ENCODE assay signal across 12 cellular contexts in genomic region chr1:210684466-210685294, GRCh38.
DNase-seq lines count a peak whose midpoint lies in the region; ATAC-seq lines count a peak whose summit lies in the region.
"Had no signal": no experiment of that assay in that cellular context is flagged by ENCODE, and none has a peak within 500 bp of the region (broad histone marks: within the 10 kb centered on the region; RNA-seq: fewer than 3 reads in every experiment).

No MANE protein-coding gene starts in this region.

- no peak overlapping the region for H3K4me3 ChIP-seq in SJCRH30
- no peak overlapping the region for H3K4me3 ChIP-seq in CD8-positive, alpha-beta memory T cell (ENCODE audit: low read length)
- H3K4me3 ChIP-seq: transverse colon had no signal

- no peaks in the 10 kb centered on the region for H3K4me1 ChIP-seq in SJCRH30
- H3K4me1 ChIP-seq in CD8-positive, alpha-beta memory T cell (ENCODE audit: insufficient read depth, low read length): no peaks in the 10 kb centered on the region
- H3K4me1 ChIP-seq: parathyroid adenoma, transverse colon had no signal

- no peaks in the 10 kb centered on the region for H3K27me3 ChIP-seq in SJCRH30
- H3K27me3 ChIP-seq in CD8-positive, alpha-beta memory T cell (ENCODE audit: insufficient read depth, low read length, poor library complexity, severe bottlenecking): no peaks in the 10 kb centered on the region
- H3K27me3 ChIP-seq: transverse colon had no signal

- no peaks in the 10 kb centered on the region for H3K4me1 Mint-ChIP-seq in CD8-positive, alpha-beta memory T cell
- no peaks in the 10 kb centered on the region for H3K4me1 Mint-ChIP-seq in immature natural killer cell

- CTCF ChIA-PET in CD8-positive, alpha-beta memory T cell (lab: Charles Lee): interaction anchor here (1.4 kb wide), 1 partner anchor 8 kb away, joined by 3 read pairs; no protein-coding TSS in a partner anchor

- no peaks in the 10 kb centered on the region for H3K9me3 Mint-ChIP-seq in CD8-positive, alpha-beta memory T cell
- no peaks in the 10 kb centered on the region for H3K9me3 Mint-ChIP-seq in immature natural killer cell

- H3K36me3 ChIP-seq in SJCRH30: no peaks in the 10 kb centered on the region; the same call in 1 of the 2 replicates
- no peaks in the 10 kb centered on the region for H3K36me3 ChIP-seq in CD8-positive, alpha-beta memory T cell (ENCODE audit: insufficient read depth, low read length)
- H3K36me3 ChIP-seq: transverse colon had no signal

- peak; percentile 88 for ATAC-seq in GM18499 (IDR thresholded peaks at IDR 0.05; ENCODE audit: insufficient read depth, unreplicated experiment)
- peak; percentile 91 for ATAC-seq in GM19395 (IDR thresholded peaks at IDR 0.05; ENCODE audit: unreplicated experiment)
- peak; percentile 92 for ATAC-seq in HG02870 (IDR thresholded peaks at IDR 0.05; ENCODE audit: unreplicated experiment)
- peak; percentile 81 for ATAC-seq in HG03571 (IDR thresholded peaks at IDR 0.05; ENCODE audit: unreplicated experiment)

- H3K4me3 Mint-ChIP-seq in CD8-positive, alpha-beta memory T cell: peak overlapping the region in 1 of 7 donors; percentile 18
- no peak overlapping the region for H3K4me3 Mint-ChIP-seq in immature natural killer cell

- H3K36me3 Mint-ChIP-seq in CD8-positive, alpha-beta memory T cell: peaks cover 0 to 13% (median 5%) of the 10 kb centered on the region in 3 donors
- no peaks in the 10 kb centered on the region for H3K36me3 Mint-ChIP-seq in immature natural killer cell

- H3K27ac ChIP-seq in SJCRH30: no peak overlapping the region
- H3K27ac ChIP-seq in CD8-positive, alpha-beta memory T cell (ENCODE audit: low read depth, low read length): no peak overlapping the region
- H3K27ac ChIP-seq: parathyroid adenoma, transverse colon had no signal

- H3K27me3 Mint-ChIP-seq in CD8-positive, alpha-beta memory T cell: no peaks in the 10 kb centered on the region
- H3K27me3 Mint-ChIP-seq in immature natural killer cell (ENCODE audit: low read depth in 3 of 3): peaks cover 0 to 4% (median 0%) of the 10 kb centered on the region in 3 donors

- POLR2A ChIA-PET in CD8-positive, alpha-beta memory T cell (lab: Charles Lee): no interaction called here

- no peak overlapping the region for H3K27ac Mint-ChIP-seq in CD8-positive, alpha-beta memory T cell
- H3K27ac Mint-ChIP-seq in immature natural killer cell: no peak overlapping the region

- no peak for DNase-seq in SJCRH30
- DNase-seq in CD8-positive, alpha-beta memory T cell: no peak
- DNase-seq in immature natural killer cell: no peak
- DNase-seq in GDM1 (lab: John Stamatoyannopoulos, UW): no peak
- DNase-seq: IMR-90; stimulated activated CD4-positive, alpha-beta T cell treated with anti-CD3 and anti-CD28 coated beads, Interleukin-4, amount 100 ng/mL, for 4 hours; transverse colon had no signal

- no peaks in the 10 kb centered on the region for H3K9me3 ChIP-seq in SJCRH30 (replicated peaks)
- H3K9me3 ChIP-seq in CD8-positive, alpha-beta memory T cell (ENCODE audit: low read length): no peaks in the 10 kb centered on the region
- H3K9me3 ChIP-seq: transverse colon had no signal
